1 cellular context compared by ENCODE assay signal in the genomic region with DNA sequence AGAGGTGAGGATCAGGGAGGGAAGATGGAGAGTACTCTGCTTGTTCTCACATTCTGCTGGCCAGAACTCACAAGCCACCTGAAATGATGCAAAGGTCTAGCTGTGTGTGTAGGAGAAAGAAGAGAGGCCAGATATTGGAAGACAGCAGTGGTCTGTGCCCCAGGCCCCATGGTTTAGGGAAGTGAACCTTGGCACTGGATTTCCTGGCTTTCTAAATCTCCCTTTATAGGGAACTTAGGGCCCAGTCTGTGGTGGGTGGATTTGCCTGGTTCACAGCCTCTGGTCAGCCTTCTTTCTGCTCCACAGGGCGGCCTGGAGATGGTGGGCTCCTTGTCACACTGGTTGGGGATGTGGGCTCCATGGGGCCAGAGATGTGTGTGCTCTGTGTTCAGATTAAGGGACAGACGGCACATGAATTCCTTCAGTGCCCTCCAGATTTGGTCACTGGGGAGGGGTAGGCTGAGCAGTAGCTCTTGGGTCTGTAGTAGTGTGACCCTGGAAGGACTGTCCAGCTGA.
A peak's percentile ranks its signal among the peaks of the same experiment; 100 is the strongest.
TF ChIP-seq lines count a peak whose summit lies in the region.

No MANE protein-coding gene starts in this region.

TF ChIP-seq in GM12878, 131 proteins besides CTCF, POLR2A, EP300 and RAD21:
- no peak for TF ChIP-seq ZNF24 (IDR thresholded peaks at IDR 0.05)
- TF ChIP-seq SPI1 (IDR thresholded peaks at IDR 0.05; ENCODE audit: borderline replicate concordance, insufficient read depth, low read depth, low read length), result peak; percentile 14; the same call in 1 of the 2 replicates
